In the genomic region with DNA sequence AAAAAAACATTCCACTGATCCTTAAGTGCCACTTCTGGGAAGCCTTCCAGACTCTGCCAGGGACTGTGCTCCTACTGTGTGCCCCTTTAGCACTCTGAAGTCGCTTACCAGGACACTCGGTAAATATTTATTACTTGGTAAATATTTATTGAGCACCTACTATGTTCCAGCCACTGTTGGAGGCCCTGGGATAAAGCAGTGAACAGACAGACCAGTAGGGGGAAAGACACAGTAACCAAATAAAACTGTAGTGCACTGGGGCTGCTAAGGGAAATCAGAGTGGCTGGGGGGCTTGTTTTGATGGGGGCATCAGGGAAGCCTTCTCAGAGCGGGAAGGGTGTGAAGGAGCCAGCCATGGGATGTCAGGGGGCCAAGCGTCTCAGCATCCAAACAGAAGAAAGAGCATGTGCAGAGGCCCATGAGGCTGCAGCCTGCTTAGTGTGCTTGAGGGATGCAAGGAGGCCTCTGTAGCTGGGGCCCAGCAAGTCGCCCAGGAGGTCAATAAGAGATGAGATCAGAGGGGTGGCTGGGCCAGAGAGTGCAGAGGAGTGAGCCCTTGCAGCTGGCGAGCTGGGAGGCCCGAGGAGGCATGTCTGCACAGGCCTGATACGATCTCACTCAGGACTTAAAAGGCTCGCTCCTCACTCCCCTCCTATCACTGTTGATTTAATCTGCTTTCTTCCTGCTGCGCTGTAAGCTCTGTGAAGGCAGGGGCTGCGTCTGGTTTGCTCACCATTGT, we compare ENCODE assay signal across 13 cellular contexts. TPM values are rescaled to one million over a fixed set of nuclear protein-coding genes. Genes with fewer than 3 reads are reported as not detected.
A peak's percentile ranks its signal among the peaks of the same experiment; 100 is the strongest.
DNase-seq lines count a peak whose midpoint lies in the region; ATAC-seq, FAIRE-seq and TF ChIP-seq lines count a peak whose summit lies in the region.
"Had no signal": no experiment of that assay in that cellular context is flagged by ENCODE, and none has a peak within 500 bp of the region (broad histone marks: within the 10 kb centered on the region; RNA-seq: fewer than 3 reads in every experiment).

No MANE protein-coding gene starts in this region.

- DNase-seq in DMS 273 (lab: John Stamatoyannopoulos, UW; ENCODE audit: unreplicated experiment) (peak; percentile 63), DMS 273 treated with DMSO at 0.1 percent for 48 hours (lab: John Stamatoyannopoulos, UW) (no peak), kidney (peak; percentile 90), superior temporal gyrus (ENCODE audit: extremely low spot score) (peak; percentile 36), NCI-H1417 treated with DMSO at 0.1 percent for 48 hours (lab: John Stamatoyannopoulos, UW) (no peak), NCI-H82 (lab: John Stamatoyannopoulos, UW) (no peak)
- DNase-seq: central memory CD4-positive, alpha-beta T cell; GDM1; stimulated activated CD4-positive, alpha-beta T cell treated with anti-CD3 and anti-CD28 coated beads, Interleukin-12 subunit alpha, Interleukin-12 subunit beta, amount 100 ng/mL, for 4 hours had no signal

- H3K4me3 ChIP-seq in kidney (ENCODE audit: low read length in 2 of 2) = no peak overlapping the region
- H3K4me3 ChIP-seq: HAP-1 had no signal

- H3K36me3 ChIP-seq in kidney (ENCODE audit: control insufficient read depth in 1 of 2, insufficient read depth in 2 of 2, low read length in 2 of 2) = no peaks in the 10 kb centered on the region
- H3K36me3 ChIP-seq: HAP-1 had no signal

- H3K4me1 Mint-ChIP-seq in brain = peaks cover 67% of the 10 kb centered on the region

- H3K4me3 Mint-ChIP-seq in brain = peak overlapping the region in 3 of 5 experiments; percentile 37 to 70 (median 70)

- H3K27me3 Mint-ChIP-seq in brain = peaks cover 6% of the 10 kb centered on the region

- peaks cover 0 to 14% (median 7%) of the 10 kb centered on the region in 5 experiments for H3K9me3 Mint-ChIP-seq in brain

- no peak for ATAC-seq in GM18502 (IDR thresholded peaks at IDR 0.05; ENCODE audit: poor library complexity, unreplicated experiment)

- no peaks in the 10 kb centered on the region for H3K4me1 ChIP-seq in kidney (ENCODE audit: control insufficient read depth in 1 of 2, insufficient read depth in 1 of 2, low read depth in 1 of 2, low read length in 2 of 2)

- H3K36me3 Mint-ChIP-seq in brain = peaks cover 27% of the 10 kb centered on the region

- TF ChIP-seq CTCF in brain (conservative IDR thresholded peaks at IDR 0.05) (no peak), kidney (IDR thresholded peaks at IDR 0.05; ENCODE audit: borderline replicate concordance, extremely low read depth, insufficient read depth) (no peak)

- intact Hi-C loops in kidney (cut with DNase I) = no loop called here

- no peak for FAIRE-seq in kidney (lab: Jason Lieb, UNC)

- H3K9ac ChIP-seq in kidney (ENCODE audit: low read length in 2 of 2) = no peak overlapping the region

- no peak overlapping the region for H3K27ac ChIP-seq in kidney (ENCODE audit: low read depth in 2 of 2, low read length in 2 of 2)
- H3K27ac ChIP-seq: 22Rv1 had no signal

- peak overlapping the region; percentile 38 to 92 (median 86) for H3K27ac Mint-ChIP-seq in brain

- no peaks in the 10 kb centered on the region for H3K9me3 ChIP-seq in kidney (ENCODE audit: control insufficient read depth in 1 of 2, low read length in 2 of 2)
- H3K9me3 ChIP-seq: HAP-1 had no signal

RNA-seq across cellular contexts. Expression of a gene that starts 28.6 kb away (rescaled TPM):
- polyA plus RNA-seq in brain (ENCODE audit: insufficient read depth, low read depth, low replicate concordance) (19.0 TPM), kidney (ENCODE audit: insufficient read depth, low read depth, low replicate concordance) (17.4 TPM)
- total RNA-seq in kidney = 60.8 TPM

Comparison
In these comparisons a context has a peak if more than half of its experiments do, and no peak if none do; other contexts are left out.
1. DNase-seq: peak in DMS 273 (single experiment), kidney (single experiment) and superior temporal gyrus (single experiment); none in DMS 273 treated with DMSO at 0.1 percent for 48 hours (single experiment), NCI-H1417 treated with DMSO at 0.1 percent for 48 hours (single experiment) and NCI-H82 (single experiment).